In genomic region chr3:18847583-18848197, GRCh38 we compare ENCODE assay signal across 1 cellular context.
TF ChIP-seq lines count a peak whose summit lies in the region.

No MANE protein-coding gene starts in this region.

TF ChIP-seq in GM12878, 131 proteins besides CTCF, POLR2A, EP300 and RAD21 (continued from another document):
- no peak for TF ChIP-seq REST (IDR thresholded peaks at IDR 0.05; ENCODE audit: low read depth, low read length)
